ENCODE assay signal across 1 cellular context in genomic region chr7:138049505-138050116, GRCh38.
A peak's percentile ranks its signal among the peaks of the same experiment; 100 is the strongest.
TF ChIP-seq lines count a peak whose summit lies in the region.

No MANE protein-coding gene starts in this region.

TF ChIP-seq in HepG2, 621 proteins besides CTCF, POLR2A, EP300 and RAD21 (continued from another document and continues in another):
- TF ChIP-seq CSRNP2 (CRISPR knock-in tag; conservative IDR thresholded peaks at IDR 0.05; ENCODE audit: low read depth) (no peak), ZNF333 (CRISPR knock-in tag; IDR thresholded peaks at IDR 0.05; ENCODE audit: borderline replicate concordance) (no peak), IKZF1 (IDR thresholded peaks at IDR 0.05) (no peak), CHD4 (IDR thresholded peaks at IDR 0.05; ENCODE audit: borderline replicate concordance, low read length) (no peak), TMF1 (CRISPR knock-in tag; IDR thresholded peaks at IDR 0.05; ENCODE audit: low read depth) (no peak), ZHX1 (CRISPR knock-in tag; IDR thresholded peaks at IDR 0.05; ENCODE audit: low read depth) (no peak), RBFOX2 (IDR thresholded peaks at IDR 0.05; ENCODE audit: low read depth, low read length) (no peak), ZNF713 (CRISPR knock-in tag; IDR thresholded peaks at IDR 0.05) (no peak), SP5 (CRISPR knock-in tag; IDR thresholded peaks at IDR 0.05; ENCODE audit: borderline replicate concordance, low read depth) (no peak), NFKBIZ (CRISPR knock-in tag; IDR thresholded peaks at IDR 0.05) (no peak), AHR (CRISPR knock-in tag; IDR thresholded peaks at IDR 0.05) (no peak), ATF6 (CRISPR knock-in tag; conservative IDR thresholded peaks at IDR 0.05) (no peak), ZNF256 (CRISPR knock-in tag; conservative IDR thresholded peaks at IDR 0.05) (no peak), ZNF550 (CRISPR knock-in tag; IDR thresholded peaks at IDR 0.05; ENCODE audit: borderline replicate concordance) (no peak), NFRKB (IDR thresholded peaks at IDR 0.05) (no peak), ZNF547 (CRISPR knock-in tag; IDR thresholded peaks at IDR 0.05) (no peak), ZNF513 (CRISPR knock-in tag; conservative IDR thresholded peaks at IDR 0.05) (no peak), TERF1 (CRISPR knock-in tag; IDR thresholded peaks at IDR 0.05) (no peak), ZNF362 (CRISPR knock-in tag; IDR thresholded peaks at IDR 0.05; ENCODE audit: borderline replicate concordance) (no peak), GMEB2 (CRISPR knock-in tag; IDR thresholded peaks at IDR 0.05; ENCODE audit: low read depth) (no peak), TFE3 (CRISPR knock-in tag; IDR thresholded peaks at IDR 0.05) (no peak), CCAR2 (optimal IDR thresholded peaks at IDR 0.05; ENCODE audit: low read depth, low read length) (no peak), YEATS2 (CRISPR knock-in tag; IDR thresholded peaks at IDR 0.05; ENCODE audit: borderline replicate concordance) (no peak), EHMT2 (IDR thresholded peaks at IDR 0.05; ENCODE audit: borderline replicate concordance, low read depth, low read length) (no peak), ZNF260 (CRISPR knock-in tag; IDR thresholded peaks at IDR 0.05; ENCODE audit: borderline replicate concordance, low read depth) (no peak), AKNA (CRISPR knock-in tag; IDR thresholded peaks at IDR 0.05; ENCODE audit: borderline replicate concordance) (no peak), ZSCAN9 (CRISPR knock-in tag; IDR thresholded peaks at IDR 0.05; ENCODE audit: borderline replicate concordance) (no peak), PHB2 (IDR thresholded peaks at IDR 0.05; ENCODE audit: partially characterized antibody) (no peak), ZNF749 (CRISPR knock-in tag; IDR thresholded peaks at IDR 0.05; ENCODE audit: borderline replicate concordance) (peak; percentile 30; the same call in 1 of the 2 replicates), ZNF136 (CRISPR knock-in tag; IDR thresholded peaks at IDR 0.05; ENCODE audit: low read depth) (no peak; the same call in 1 of the 2 replicates), BCL3 (CRISPR knock-in tag; IDR thresholded peaks at IDR 0.05) (no peak), TRIM22 (IDR thresholded peaks at IDR 0.05) (no peak), ZNF605 (CRISPR knock-in tag; IDR thresholded peaks at IDR 0.05) (no peak), KAT7 (CRISPR knock-in tag; IDR thresholded peaks at IDR 0.05; ENCODE audit: borderline replicate concordance) (no peak; the same call in 1 of the 2 replicates), POLR2G (IDR thresholded peaks at IDR 0.05; ENCODE audit: low read depth, low read length) (no peak)
